In the genomic region with DNA sequence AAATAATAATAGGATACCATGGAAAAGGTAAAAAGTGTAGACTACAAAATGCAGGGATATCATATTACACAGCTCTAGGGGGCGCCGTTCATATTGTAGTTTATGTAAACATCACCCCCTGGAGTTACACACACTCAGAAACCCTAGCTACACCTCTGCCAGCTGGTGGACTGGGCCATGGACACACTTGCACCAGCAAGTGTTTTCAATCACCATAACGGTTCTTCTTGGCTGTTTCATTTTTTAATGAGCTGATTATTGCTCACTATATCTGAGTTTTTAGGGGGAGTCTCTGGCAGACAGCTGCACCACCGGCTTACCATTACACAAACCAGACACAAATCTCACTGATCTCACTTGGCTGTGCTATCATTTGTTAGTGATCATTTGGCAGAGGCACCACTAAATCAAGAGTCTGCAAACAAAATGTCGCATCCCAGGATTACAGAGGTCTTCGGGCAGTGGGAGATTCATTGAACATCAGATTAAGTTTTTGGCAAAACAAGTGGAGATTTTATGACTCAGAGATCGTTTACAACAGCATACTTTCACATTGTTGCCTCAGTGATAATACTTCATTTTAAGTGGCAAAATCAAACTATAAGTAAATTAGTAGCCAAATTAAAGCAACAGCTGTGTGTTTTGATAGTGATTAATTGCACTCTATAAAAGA, we compare ENCODE assay signal across 9 cellular contexts.
DNase-seq lines count a peak whose midpoint lies in the region; ATAC-seq and TF ChIP-seq lines count a peak whose summit lies in the region.
"Had no signal": no experiment of that assay in that cellular context is flagged by ENCODE, and none has a peak within 500 bp of the region (broad histone marks: within the 10 kb centered on the region; RNA-seq: fewer than 3 reads in every experiment).

No MANE protein-coding gene starts in this region.

- H3K27me3 Mint-ChIP-seq in activated T-cell treated with anti-CD3 and anti-CD28 coated beads, Interleukin-2, amount 50 U/mL, for 4 hours (ENCODE audit: low read depth) = no peaks in the 10 kb centered on the region

- H3K4me3 Mint-ChIP-seq in activated T-cell treated with anti-CD3 and anti-CD28 coated beads, Interleukin-2, amount 50 U/mL, for 4 hours = no peak overlapping the region

- no peak for TF ChIP-seq CTCF in cardiac fibroblast (IDR thresholded peaks at IDR 0.05; ENCODE audit: low read depth, low read length)

- no peak overlapping the region for H3K4me3 ChIP-seq in cardiac fibroblast (replicated peaks in 1 of 2; ENCODE audit: low read depth in 2 of 2, low read length in 2 of 2)
- H3K4me3 ChIP-seq: upper lobe of left lung had no signal

- DNase-seq in EL = peak; percentile 0
- DNase-seq in LHCN-M2 (ENCODE audit: low read depth) = peak; percentile 48
- DNase-seq in cardiac fibroblast (ENCODE audit: low read depth in 2 of 2) = peak; percentile 37 to 49
- peak; percentile 5 for DNase-seq in myocyte (ENCODE audit: low read depth)
- DNase-seq in HPDE6-E6E7 (ENCODE audit: extremely low spot score) = no peak
- no peak for DNase-seq in activated T-cell treated with anti-CD3 and anti-CD28 coated beads, Interleukin-2, amount 50 U/mL, for 4 hours
- DNase-seq: upper lobe of left lung had no signal

- H3K36me3 Mint-ChIP-seq in activated T-cell treated with anti-CD3 and anti-CD28 coated beads, Interleukin-2, amount 50 U/mL, for 4 hours (ENCODE audit: insufficient read depth) = no peaks in the 10 kb centered on the region

- no peaks in the 10 kb centered on the region for H3K9me3 Mint-ChIP-seq in activated T-cell treated with anti-CD3 and anti-CD28 coated beads, Interleukin-2, amount 50 U/mL, for 4 hours

- ATAC-seq in GM21360 (IDR thresholded peaks at IDR 0.05; ENCODE audit: unreplicated experiment) (no peak), HG03521 (IDR thresholded peaks at IDR 0.05; ENCODE audit: unreplicated experiment) (no peak)
- no peak for ATAC-seq in activated T-cell treated with anti-CD3 and anti-CD28 coated beads, Interleukin-2, amount 50 U/mL, for 4 hours

- H3K4me1 Mint-ChIP-seq in activated T-cell treated with anti-CD3 and anti-CD28 coated beads, Interleukin-2, amount 50 U/mL, for 4 hours (ENCODE audit: low read depth) = no peaks in the 10 kb centered on the region

Comparison
In these comparisons a context has a peak if more than half of its experiments do, and no peak if none do; other contexts are left out.
1. DNase-seq: peak in EL (single experiment), LHCN-M2 (single experiment), cardiac fibroblast (2 of 2) and myocyte (single experiment); none in HPDE6-E6E7 (single experiment) and activated T-cell treated with anti-CD3 and anti-CD28 coated beads, Interleukin-2, amount 50 U/mL, for 4 hours (single experiment).